In genomic region chr16:72848045-72848410, GRCh38 we compare ENCODE assay signal across 11 cellular contexts.
DNase-seq lines count a peak whose midpoint lies in the region; ATAC-seq, FAIRE-seq and TF ChIP-seq lines count a peak whose summit lies in the region.
"Had no signal": no experiment of that assay in that cellular context is flagged by ENCODE, and none has a peak within 500 bp of the region (broad histone marks: within the 10 kb centered on the region; RNA-seq: fewer than 3 reads in every experiment).

No MANE protein-coding gene starts in this region.

- H3K4me2 ChIP-seq in endothelial cell of umbilical vein (ENCODE audit: insufficient read depth, low read length), result no peak overlapping the region
- H3K4me2 ChIP-seq in osteoblast (ENCODE audit: insufficient read depth, low read length), result peak overlapping the region; percentile 63

- H3K4me1 ChIP-seq in cardiac muscle cell (ENCODE audit: low read depth), result peaks cover 55% of the 10 kb centered on the region
- H3K4me1 ChIP-seq in endothelial cell of umbilical vein (ENCODE audit: control insufficient read depth, extremely low read depth, insufficient read depth, low read length), result peaks cover 22% of the 10 kb centered on the region
- peaks cover 31% of the 10 kb centered on the region for H3K4me1 ChIP-seq in osteoblast (ENCODE audit: insufficient read depth, low read length)
- peaks cover 0 to 11% of the 10 kb centered on the region in 2 donors for H3K4me1 ChIP-seq in uterus

- no peaks in the 10 kb centered on the region for H3K36me3 Mint-ChIP-seq in endothelial cell (ENCODE audit: low read depth, unreplicated experiment)

- H3K4me3 ChIP-seq in cardiac muscle cell (no peak overlapping the region), endothelial cell of umbilical vein (replicated peaks in 1 of 3; ENCODE audit: insufficient read depth in 1 of 3, low read depth in 1 of 3, low read length in 3 of 3) (no peak overlapping the region), osteoblast (ENCODE audit: insufficient read depth, low read length) (no peak overlapping the region), uterus (no peak overlapping the region)
- H3K4me3 ChIP-seq: HAP-1 had no signal

- dilution Hi-C loops in endothelial cell of umbilical vein (cut with MboI; ENCODE audit: extremely low pct_ligation_motif_present, low sequenced_read_pairs), result no loop called here

- H2AFZ ChIP-seq in endothelial cell of umbilical vein (ENCODE audit: low read depth, low read length), result no peak overlapping the region
- H2AFZ ChIP-seq in osteoblast (ENCODE audit: low read length), result no peak overlapping the region

- H3K27me3 ChIP-seq in cardiac muscle cell (no peaks in the 10 kb centered on the region), endothelial cell of umbilical vein (ENCODE audit: control insufficient read depth in 2 of 2, insufficient read depth in 2 of 2, low read length in 2 of 2) (no peaks in the 10 kb centered on the region), osteoblast (ENCODE audit: insufficient read depth, low read length) (no peaks in the 10 kb centered on the region), uterus (no peaks in the 10 kb centered on the region)

- TF ChIP-seq CTCF in cardiac muscle cell (IDR thresholded peaks at IDR 0.05; ENCODE audit: low read depth, low read length) (no peak), endothelial cell of umbilical vein (IDR thresholded peaks at IDR 0.05; ENCODE audit: extremely low read depth in 1 of 2, insufficient read depth in 1 of 2, low read depth in 1 of 2, low read length in 2 of 2) (no peak), osteoblast (IDR thresholded peaks at IDR 0.05; ENCODE audit: extremely low read depth, low read depth, low read length) (no peak), uterus (IDR thresholded peaks at IDR 0.05) (no peak), endothelial cell (IDR thresholded peaks at IDR 0.05; ENCODE audit: unreplicated experiment) (no peak)

- TSS peak; percentile 41 for BruUV-seq in endothelial cell of umbilical vein (replicated peaks; lab: Mats Ljungman, UMichigan)

- no peak for FAIRE-seq in endothelial cell of umbilical vein (lab: Jason Lieb, UNC)

- H3K9me3 ChIP-seq in cardiac muscle cell (ENCODE audit: low read depth), result no peaks in the 10 kb centered on the region
- no peaks in the 10 kb centered on the region for H3K9me3 ChIP-seq in endothelial cell of umbilical vein (replicated peaks; ENCODE audit: control insufficient read depth, insufficient read depth, low read length)
- H3K9me3 ChIP-seq in osteoblast (ENCODE audit: low read depth, low read length), result no peaks in the 10 kb centered on the region
- no peaks in the 10 kb centered on the region for H3K9me3 ChIP-seq in uterus
- H3K9me3 ChIP-seq: HAP-1 had no signal

- H4K20me1 ChIP-seq in endothelial cell of umbilical vein (replicated peaks; ENCODE audit: control insufficient read depth, extremely low read depth, insufficient read depth, low read length), result no peaks in the 10 kb centered on the region
- H4K20me1 ChIP-seq in osteoblast (ENCODE audit: insufficient read depth, low read length), result no peaks in the 10 kb centered on the region

- DNase-seq in cardiac muscle cell (ENCODE audit: low read depth in 1 of 2, low spot score in 1 of 2) (no peak), Right ventricle myocardium inferior (ENCODE audit: missing footprints) (no peak), endothelial cell of umbilical vein (ENCODE audit: low read depth, low spot score) (no peak), osteoblast (ENCODE audit: insufficient read length, low spot score, missing footprints) (no peak), uterus (no peak), SIG-M5 (lab: John Stamatoyannopoulos, UW) (no peak), HT-29 (ENCODE audit: low spot score) (no peak), endothelial cell (ENCODE audit: low spot score) (no peak)
- DNase-seq: activated CD8-positive, alpha-beta memory T cell treated with anti-CD3 and anti-CD28 coated beads, Interleukin-2, amount 50 U/mL, for 4 hours; effector memory CD8-positive, alpha-beta T cell had no signal

- H3K9me1 ChIP-seq in endothelial cell of umbilical vein (replicated peaks; ENCODE audit: control insufficient read depth, extremely low read depth, insufficient read depth, low read length), result no peaks in the 10 kb centered on the region

- intact Hi-C loops in Right ventricle myocardium inferior (cut with DNase I) (loop anchor here (5.0 kb wide), 1 partner anchor 209 kb away; no protein-coding TSS in a partner anchor), endothelial cell of umbilical vein (cut with micrococcal nuclease) (loop anchor here (1.0 to 10.0 kb wide), 4 partner anchors 209 to 349 kb away; no protein-coding TSS in a partner anchor), uterus (cut with DNase I; ENCODE audit: low total_unique reads) (loop anchor here (10.0 kb wide), 1 partner anchor 107 kb away; no protein-coding TSS in a partner anchor)

- H3K4me3 Mint-ChIP-seq in endothelial cell (ENCODE audit: unreplicated experiment), result no peak overlapping the region
- H3K4me3 Mint-ChIP-seq: effector memory CD8-positive, alpha-beta T cell had no signal

- peaks cover 27% of the 10 kb centered on the region for H3K4me1 Mint-ChIP-seq in endothelial cell (ENCODE audit: unreplicated experiment)

- POLR2A ChIA-PET in endothelial cell of umbilical vein (lab: Charles Lee), result interaction anchor here (0.8 kb wide), 1 partner anchor 142 kb away, joined by 3 read pairs; no protein-coding TSS in a partner anchor

- ATAC-seq in Right ventricle myocardium inferior, result no peak
- ATAC-seq: effector memory CD8-positive, alpha-beta T cell had no signal

- H3K27ac ChIP-seq in cardiac muscle cell (peak overlapping the region; percentile 30), endothelial cell of umbilical vein (ENCODE audit: insufficient read depth, low read depth, low read length) (peak overlapping the region; percentile 90), osteoblast (ENCODE audit: low read depth, low read length) (peak overlapping the region; percentile 98), uterus (peak overlapping the region; percentile 51 to 78)

- H3K9ac ChIP-seq in endothelial cell of umbilical vein (replicated peaks; ENCODE audit: extremely low read depth, insufficient read depth, low read length), result peak overlapping the region; percentile 61

- H3K79me2 ChIP-seq in endothelial cell of umbilical vein (ENCODE audit: control insufficient read depth, insufficient read depth, low read length) (no peaks in the 10 kb centered on the region), osteoblast (ENCODE audit: insufficient read depth, low read length) (peaks cover 57% of the 10 kb centered on the region)

- H3K36me3 ChIP-seq in cardiac muscle cell (no peaks in the 10 kb centered on the region), endothelial cell of umbilical vein (ENCODE audit: control insufficient read depth in 2 of 2, extremely low read depth in 1 of 2, insufficient read depth in 2 of 2, low read length in 2 of 2) (no peaks in the 10 kb centered on the region), osteoblast (ENCODE audit: insufficient read depth, low read length) (no peaks in the 10 kb centered on the region), uterus (no peaks in the 10 kb centered on the region)

- peaks cover 5% of the 10 kb centered on the region for H3K27me3 Mint-ChIP-seq in endothelial cell (ENCODE audit: unreplicated experiment)

- no peak overlapping the region for H3K27ac Mint-ChIP-seq in endothelial cell (ENCODE audit: unreplicated experiment)
- H3K27ac Mint-ChIP-seq: effector memory CD8-positive, alpha-beta T cell had no signal

- TF ChIP-seq POLR2A in endothelial cell of umbilical vein (IDR thresholded peaks at IDR 0.05; ENCODE audit: low read depth, low read length) (no peak), uterus (IDR thresholded peaks at IDR 0.05) (no peak)

- CTCF ChIA-PET in endothelial cell of umbilical vein (lab: Charles Lee), result interaction anchor here (0.7 to 2.4 kb wide), 8 partner anchors 9 to 697 kb away, joined by 3 to 22 read pairs (median 5); no protein-coding TSS in a partner anchor

- no peaks in the 10 kb centered on the region for H3K9me3 Mint-ChIP-seq in endothelial cell (ENCODE audit: unreplicated experiment)

TF ChIP-seq in endothelial cell of umbilical vein, 7 proteins besides CTCF, POLR2A, EP300 and RAD21:
- no peak for TF ChIP-seq EZH2 (IDR thresholded peaks at IDR 0.05; ENCODE audit: borderline replicate concordance, low read depth, low read length, severe bottlenecking)
- no peak for TF ChIP-seq POLR2AphosphoS5 (IDR thresholded peaks at IDR 0.05; ENCODE audit: insufficient read depth, low read depth, low read length)
- TF ChIP-seq MAX (IDR thresholded peaks at IDR 0.05; ENCODE audit: insufficient read depth, insufficient read length), result no peak
- no peak for TF ChIP-seq MYC (IDR thresholded peaks at IDR 0.05; ENCODE audit: low read depth, low read length)
- no peak for TF ChIP-seq JUN (IDR thresholded peaks at IDR 0.05; ENCODE audit: borderline replicate concordance, insufficient read depth, insufficient read length, low read depth)
- no peak for TF ChIP-seq GATA2 (IDR thresholded peaks at IDR 0.05; ENCODE audit: insufficient read depth, insufficient read length, low read depth, low read length)
- no peak for TF ChIP-seq FOS (IDR thresholded peaks at IDR 0.05; ENCODE audit: borderline replicate concordance, insufficient read depth, low read length)

Comparison
In these comparisons a context has a peak if more than half of its experiments do, and no peak if none do; other contexts are left out.
1. H3K27ac ChIP-seq: peak in every context shown above with its lines; median percentile 98 in osteoblast; 90 in endothelial cell of umbilical vein; 64 in uterus; 30 in cardiac muscle cell.